ENCODE assay signal across 17 cellular contexts in the genomic region with DNA sequence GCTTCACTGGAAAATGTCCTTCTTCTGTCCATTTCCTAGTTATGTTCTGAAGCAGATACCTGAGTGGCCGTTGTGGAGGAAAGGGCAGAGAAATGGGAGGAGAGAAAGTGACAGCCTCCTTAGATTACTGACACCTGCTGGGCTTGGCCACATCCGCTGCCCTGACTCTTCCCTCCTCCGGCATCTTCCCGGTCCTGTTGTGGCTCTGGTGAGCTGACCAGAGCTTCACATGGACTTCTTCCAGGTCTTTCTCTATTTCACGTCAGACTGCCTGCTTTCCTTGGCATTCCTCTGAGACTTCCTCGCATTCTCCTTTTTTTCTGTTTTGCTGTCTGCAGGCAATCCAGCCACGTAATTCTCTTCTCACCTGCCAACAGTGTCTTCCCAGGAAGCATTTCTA.
"Had no signal": no experiment of that assay in that cellular context is flagged by ENCODE, and none has a peak within 500 bp of the region (broad histone marks: within the 10 kb centered on the region; RNA-seq: fewer than 3 reads in every experiment).

No MANE protein-coding gene starts in this region.

- H3K4me3 ChIP-seq: breast epithelium, psoas muscle, right lobe of liver, spleen, upper lobe of right lung had no signal

- H3K27me3 Mint-ChIP-seq: activated CD4-positive, alpha-beta T cell treated with anti-CD3 and anti-CD28 coated beads, Interleukin-2, amount 10 ng/mL, durations not matched to agents 24 days and 14 days had no signal

- H3K4me3 Mint-ChIP-seq: activated B cell treated with CpG ODN at 0.5 μM for 24 hours; activated CD4-positive, alpha-beta T cell treated with anti-CD3 and anti-CD28 coated beads, Interleukin-2, amount 10 ng/mL, durations not matched to agents 24 days and 14 days; activated naive CD8-positive, alpha-beta T cell; mesothelial cell of epicardium; stimulated activated naive CD8-positive, alpha-beta T cell treated with anti-CD3 and anti-CD28 coated beads, Interleukin-15, Interleukin-2, amounts not matched to agents 100 ng/mL and 50 ng/mL, for 24 hours; T-helper 17 cell had no signal

- H3K4me1 Mint-ChIP-seq: activated B cell treated with CpG ODN at 0.5 μM for 24 hours; activated CD4-positive, alpha-beta T cell treated with anti-CD3 and anti-CD28 coated beads, Interleukin-2, amount 10 ng/mL, durations not matched to agents 24 days and 14 days; mesothelial cell of epicardium; T-helper 17 cell had no signal

- H3K9me3 Mint-ChIP-seq: activated B cell treated with CpG ODN at 0.5 μM for 24 hours; activated CD4-positive, alpha-beta T cell treated with anti-CD3 and anti-CD28 coated beads, Interleukin-2, amount 10 ng/mL, durations not matched to agents 24 days and 14 days; mesothelial cell of epicardium; stimulated activated naive CD8-positive, alpha-beta T cell treated with anti-CD3 and anti-CD28 coated beads, Interleukin-15, Interleukin-2, amounts not matched to agents 100 ng/mL and 50 ng/mL, for 24 hours had no signal

- H3K27ac Mint-ChIP-seq: activated B cell treated with CpG ODN at 0.5 μM for 24 hours; activated CD4-positive, alpha-beta T cell treated with anti-CD3 and anti-CD28 coated beads, Interleukin-2, amount 10 ng/mL, durations not matched to agents 24 days and 14 days; activated naive CD8-positive, alpha-beta T cell; mesothelial cell of epicardium; stimulated activated naive CD8-positive, alpha-beta T cell treated with anti-CD3 and anti-CD28 coated beads, Interleukin-15, Interleukin-2, amounts not matched to agents 100 ng/mL and 50 ng/mL, for 24 hours; T-helper 17 cell had no signal

- DNase-seq: activated B cell treated with CpG ODN at 0.5 μM for 24 hours; activated CD4-positive, alpha-beta T cell treated with anti-CD3 and anti-CD28 coated beads, Interleukin-2, amount 10 ng/mL, durations not matched to agents 24 days and 14 days; activated gamma-delta T cell treated with Interleukin-2 at 50 U/mL for 16 hours; dermis blood vessel endothelial cell; erythroblast; glutamatergic neuron; hypothalamus; right lobe of liver; spleen; T-helper 17 cell; upper lobe of right lung had no signal

- FAIRE-seq: TTC549 had no signal

- H3K36me3 ChIP-seq: breast epithelium, right lobe of liver, spleen, upper lobe of right lung had no signal

- H3K9me3 ChIP-seq: breast epithelium, psoas muscle, right lobe of liver, spleen, upper lobe of right lung had no signal

- H3K4me1 ChIP-seq: breast epithelium, psoas muscle, right lobe of liver, spleen had no signal

- H3K36me3 Mint-ChIP-seq: activated naive CD8-positive, alpha-beta T cell; mesothelial cell of epicardium had no signal

- H3K27me3 ChIP-seq: right lobe of liver, upper lobe of right lung had no signal

- H3K27ac ChIP-seq: breast epithelium, psoas muscle, right lobe of liver, spleen, upper lobe of right lung had no signal

- ATAC-seq: psoas muscle, T-helper 17 cell, upper lobe of right lung had no signal
